In the genomic region with DNA sequence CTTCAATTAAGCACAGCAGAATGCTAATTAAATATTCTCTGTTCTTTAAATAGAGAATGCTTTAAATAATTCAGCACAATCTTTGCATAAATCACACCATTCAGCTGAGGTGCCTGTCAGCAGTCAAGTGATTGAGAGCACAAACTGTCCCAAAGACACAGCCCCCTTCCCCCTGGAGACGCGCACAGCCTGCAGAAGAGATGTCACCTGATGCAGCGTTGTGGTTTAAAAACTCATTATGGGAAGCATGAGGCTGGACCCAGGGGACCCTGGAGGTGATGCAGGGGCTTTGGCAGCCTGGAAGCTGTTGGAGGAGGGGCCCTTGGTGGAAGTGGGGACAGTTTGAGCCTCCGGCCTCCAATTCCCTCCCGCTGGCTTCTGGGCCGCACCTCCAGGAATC, we compare ENCODE assay signal across 19 cellular contexts.
DNase-seq lines count a peak whose midpoint lies in the region; TF ChIP-seq lines count a peak whose summit lies in the region.
"Had no signal": no experiment of that assay in that cellular context is flagged by ENCODE, and none has a peak within 500 bp of the region (broad histone marks: within the 10 kb centered on the region; RNA-seq: fewer than 3 reads in every experiment).

No MANE protein-coding gene starts in this region.

- no peak for TF ChIP-seq EP300 in neural cell (conservative IDR thresholded peaks at IDR 0.05; ENCODE audit: poor library complexity, severe bottlenecking)

- H3K36me3 ChIP-seq in DOHH2 (ENCODE audit: control insufficient read depth, low read length), result no peaks in the 10 kb centered on the region
- no peaks in the 10 kb centered on the region for H3K36me3 ChIP-seq in Karpas-422 (ENCODE audit: insufficient read depth, low read length)
- peaks cover 4% of the 10 kb centered on the region; the same call in 1 of the 2 replicates for H3K36me3 ChIP-seq in SU-DHL-6 (ENCODE audit: low read length)
- no peaks in the 10 kb centered on the region for H3K36me3 ChIP-seq in neural cell (ENCODE audit: insufficient read depth, low read length)
- H3K36me3 ChIP-seq: lower lobe of right lung had no signal

- TF ChIP-seq RAD21 in neural cell (conservative IDR thresholded peaks at IDR 0.05), result no peak

- no peaks in the 10 kb centered on the region for H3K79me2 ChIP-seq in DOHH2 (ENCODE audit: control insufficient read depth, low read length)
- no peaks in the 10 kb centered on the region for H3K79me2 ChIP-seq in Karpas-422 (ENCODE audit: low read length)
- H3K79me2 ChIP-seq in SU-DHL-6 (ENCODE audit: insufficient read depth, low read length), result no peaks in the 10 kb centered on the region
- H3K79me2 ChIP-seq in neural cell (replicated peaks; ENCODE audit: insufficient read depth, low read length), result no peaks in the 10 kb centered on the region

- H3K9ac ChIP-seq in Karpas-422 (ENCODE audit: low read length), result peak overlapping the region; percentile 24
- H3K9ac ChIP-seq in SU-DHL-6 (ENCODE audit: low read length), result no peak overlapping the region
- H3K9ac ChIP-seq in neural cell (ENCODE audit: low read length), result peak overlapping the region; percentile 61

- peak overlapping the region; percentile 70 for H3K4me3 ChIP-seq in DOHH2 (ENCODE audit: low read length)
- peak overlapping the region; percentile 58; the same call in 1 of the 2 replicates for H3K4me3 ChIP-seq in Karpas-422 (ENCODE audit: low read length)
- H3K4me3 ChIP-seq in SU-DHL-6 (ENCODE audit: insufficient read depth, low read length, poor library complexity, severe bottlenecking), result no peak overlapping the region
- peak overlapping the region; percentile 55 for H3K4me3 ChIP-seq in neural cell (ENCODE audit: low read length)
- H3K4me3 ChIP-seq: K562, lower lobe of right lung had no signal

- H3K9me3 ChIP-seq in DOHH2 (ENCODE audit: control insufficient read depth, insufficient read depth, low read length) (peaks cover 6% of the 10 kb centered on the region; the same call in 1 of the 2 replicates), Karpas-422 (ENCODE audit: low read length) (no peaks in the 10 kb centered on the region), SU-DHL-6 (ENCODE audit: insufficient read depth, low read length) (no peaks in the 10 kb centered on the region), neural cell (ENCODE audit: low read length) (peaks cover 1% of the 10 kb centered on the region)
- H3K9me3 ChIP-seq: lower lobe of right lung had no signal

- H2AFZ ChIP-seq in Karpas-422 (ENCODE audit: low read length) (no peak overlapping the region), SU-DHL-6 (ENCODE audit: low read depth, low read length, severe bottlenecking) (no peak overlapping the region), neural cell (ENCODE audit: low read depth, low read length) (no peak overlapping the region)

- H4K20me1 ChIP-seq in DOHH2 (ENCODE audit: control insufficient read depth, insufficient read depth, low read depth, low read length), result no peaks in the 10 kb centered on the region
- H4K20me1 ChIP-seq in Karpas-422 (ENCODE audit: insufficient read depth, low read depth, low read length), result no peaks in the 10 kb centered on the region
- H4K20me1 ChIP-seq in SU-DHL-6 (ENCODE audit: low read depth, low read length), result no peaks in the 10 kb centered on the region
- H4K20me1 ChIP-seq in neural cell (ENCODE audit: insufficient read depth), result no peaks in the 10 kb centered on the region

- H3K4me1 ChIP-seq in DOHH2 (ENCODE audit: control insufficient read depth, low read length), result peaks cover 59% of the 10 kb centered on the region
- peaks cover 57% of the 10 kb centered on the region for H3K4me1 ChIP-seq in Karpas-422 (ENCODE audit: low read length)

- H3K27ac ChIP-seq in DOHH2 (ENCODE audit: low read depth, low read length) (peak overlapping the region; percentile 95), Karpas-422 (ENCODE audit: low read length) (peak overlapping the region; percentile 95), SU-DHL-6 (ENCODE audit: low read depth, low read length) (peak overlapping the region; percentile 16; the same call in 1 of the 2 replicates), neural cell (ENCODE audit: low read length) (peak overlapping the region; percentile 93)
- H3K27ac ChIP-seq: lower lobe of right lung had no signal

- H3K4me2 ChIP-seq in DOHH2 (ENCODE audit: low read length) (peak overlapping the region; percentile 75), Karpas-422 (ENCODE audit: low read depth, low read length, poor library complexity, severe bottlenecking) (peak overlapping the region; percentile 69), SU-DHL-6 (ENCODE audit: low read depth, low read length, poor library complexity, severe bottlenecking) (peak overlapping the region; percentile 24), neural cell (ENCODE audit: low read length) (peak overlapping the region; percentile 52)

- DNase-seq in Karpas-422 (peak; percentile 95), GF-D8 (lab: John Stamatoyannopoulos, UW) (no peak), NAMALWA (ENCODE audit: low spot score) (no peak), SHP77 (lab: John Stamatoyannopoulos, UW) (no peak)
- DNase-seq: activated CD4-positive, alpha-beta memory T cell treated with anti-CD3 and anti-CD28 coated beads, Interleukin-2, amount 10 ng/mL, durations not matched to agents 7 days and 5 days; activated CD8-positive, alpha-beta memory T cell treated with anti-CD3 and anti-CD28 coated beads, Interleukin-2, amount 50 U/mL, for 4 hours; activated naive CD4-positive, alpha-beta T cell treated with anti-CD3 and anti-CD28 coated beads, Interleukin-2, amount 10 ng/mL, durations not matched to agents 7 days and 5 days; CD4-positive, CD25-positive, alpha-beta regulatory T cell; DND-41; GOT3; hippocampal formation; lower lobe of right lung; NCI-H1105 treated with DMSO at 0.1 percent for 48 hours; NCI-H2029; stimulated activated naive CD4-positive, alpha-beta T cell had no signal

- TF ChIP-seq CTCF in DOHH2 (IDR thresholded peaks at IDR 0.05; ENCODE audit: low read depth, low read length, poor library complexity, severe bottlenecking) (no peak), SU-DHL-6 (IDR thresholded peaks at IDR 0.05; ENCODE audit: insufficient read depth, low read length, poor library complexity, severe bottlenecking) (no peak), neural cell (IDR thresholded peaks at IDR 0.05; ENCODE audit: poor library complexity, severe bottlenecking) (no peak)

- peaks cover 7% of the 10 kb centered on the region for H3F3A ChIP-seq in DOHH2 (ENCODE audit: control insufficient read depth, insufficient read depth)
- H3F3A ChIP-seq in SU-DHL-6 (ENCODE audit: insufficient read depth), result peaks cover 13% of the 10 kb centered on the region
- peaks cover 5% of the 10 kb centered on the region for H3F3A ChIP-seq in neural cell (ENCODE audit: insufficient read depth, low read length, poor library complexity, severe bottlenecking)

- no peaks in the 10 kb centered on the region for H3K9me2 ChIP-seq in DOHH2 (replicated peaks; ENCODE audit: control insufficient read depth, low read length)
- no peaks in the 10 kb centered on the region for H3K9me2 ChIP-seq in Karpas-422 (replicated peaks; ENCODE audit: insufficient read depth, low read length)
- H3K9me2 ChIP-seq in SU-DHL-6 (replicated peaks; ENCODE audit: insufficient read depth, low read length), result no peaks in the 10 kb centered on the region
- H3K9me2 ChIP-seq in neural cell (ENCODE audit: insufficient read depth, low read length), result no peaks in the 10 kb centered on the region

- no peaks in the 10 kb centered on the region for H3K27me3 ChIP-seq in DOHH2 (ENCODE audit: control insufficient read depth, low read length)
- H3K27me3 ChIP-seq in Karpas-422 (ENCODE audit: low read length), result no peaks in the 10 kb centered on the region
- H3K27me3 ChIP-seq in SU-DHL-6 (ENCODE audit: low read length), result no peaks in the 10 kb centered on the region
- no peaks in the 10 kb centered on the region for H3K27me3 ChIP-seq in neural cell (ENCODE audit: insufficient read depth, low read depth, low read length)

TF ChIP-seq in neural cell, 6 proteins besides CTCF, POLR2A, EP300 and RAD21:
- TF ChIP-seq MXI1 (conservative IDR thresholded peaks at IDR 0.05; ENCODE audit: poor library complexity, severe bottlenecking) (no peak), POLR2AphosphoS5 (IDR thresholded peaks at IDR 0.05) (peak; percentile 63), TAF1 (IDR thresholded peaks at IDR 0.05; ENCODE audit: low read depth) (no peak), SMC3 (conservative IDR thresholded peaks at IDR 0.05; ENCODE audit: poor library complexity) (no peak), EZH2 (IDR thresholded peaks at IDR 0.05; ENCODE audit: borderline replicate concordance, insufficient read depth, low read length, poor library complexity, severe bottlenecking) (no peak)
- TF ChIP-seq, protein P1, sequence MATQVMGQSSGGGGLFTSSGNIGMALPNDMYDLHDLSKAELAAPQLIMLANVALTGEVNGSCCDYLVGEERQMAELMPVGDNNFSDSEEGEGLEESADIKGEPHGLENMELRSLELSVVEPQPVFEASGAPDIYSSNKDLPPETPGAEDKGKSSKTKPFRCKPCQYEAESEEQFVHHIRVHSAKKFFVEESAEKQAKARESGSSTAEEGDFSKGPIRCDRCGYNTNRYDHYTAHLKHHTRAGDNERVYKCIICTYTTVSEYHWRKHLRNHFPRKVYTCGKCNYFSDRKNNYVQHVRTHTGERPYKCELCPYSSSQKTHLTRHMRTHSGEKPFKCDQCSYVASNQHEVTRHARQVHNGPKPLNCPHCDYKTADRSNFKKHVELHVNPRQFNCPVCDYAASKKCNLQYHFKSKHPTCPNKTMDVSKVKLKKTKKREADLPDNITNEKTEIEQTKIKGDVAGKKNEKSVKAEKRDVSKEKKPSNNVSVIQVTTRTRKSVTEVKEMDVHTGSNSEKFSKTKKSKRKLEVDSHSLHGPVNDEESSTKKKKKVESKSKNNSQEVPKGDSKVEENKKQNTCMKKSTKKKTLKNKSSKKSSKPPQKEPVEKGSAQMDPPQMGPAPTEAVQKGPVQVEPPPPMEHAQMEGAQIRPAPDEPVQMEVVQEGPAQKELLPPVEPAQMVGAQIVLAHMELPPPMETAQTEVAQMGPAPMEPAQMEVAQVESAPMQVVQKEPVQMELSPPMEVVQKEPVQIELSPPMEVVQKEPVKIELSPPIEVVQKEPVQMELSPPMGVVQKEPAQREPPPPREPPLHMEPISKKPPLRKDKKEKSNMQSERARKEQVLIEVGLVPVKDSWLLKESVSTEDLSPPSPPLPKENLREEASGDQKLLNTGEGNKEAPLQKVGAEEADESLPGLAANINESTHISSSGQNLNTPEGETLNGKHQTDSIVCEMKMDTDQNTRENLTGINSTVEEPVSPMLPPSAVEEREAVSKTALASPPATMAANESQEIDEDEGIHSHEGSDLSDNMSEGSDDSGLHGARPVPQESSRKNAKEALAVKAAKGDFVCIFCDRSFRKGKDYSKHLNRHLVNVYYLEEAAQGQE (IDR thresholded peaks at IDR 0.05; ENCODE audit: borderline replicate concordance), result no peak

Comparison
In these comparisons a context has a peak if more than half of its experiments do, and no peak if none do; other contexts are left out.
1. H3K27ac ChIP-seq: peak in every context shown above with its lines; median percentile 95 in DOHH2; 95 in Karpas-422; 93 in neural cell; 16 in SU-DHL-6.
2. H3K4me2 ChIP-seq: peak in every context shown above with its lines; median percentile 75 in DOHH2; 69 in Karpas-422; 52 in neural cell; 24 in SU-DHL-6.